9 cellular contexts compared by ENCODE assay signal in the genomic region with DNA sequence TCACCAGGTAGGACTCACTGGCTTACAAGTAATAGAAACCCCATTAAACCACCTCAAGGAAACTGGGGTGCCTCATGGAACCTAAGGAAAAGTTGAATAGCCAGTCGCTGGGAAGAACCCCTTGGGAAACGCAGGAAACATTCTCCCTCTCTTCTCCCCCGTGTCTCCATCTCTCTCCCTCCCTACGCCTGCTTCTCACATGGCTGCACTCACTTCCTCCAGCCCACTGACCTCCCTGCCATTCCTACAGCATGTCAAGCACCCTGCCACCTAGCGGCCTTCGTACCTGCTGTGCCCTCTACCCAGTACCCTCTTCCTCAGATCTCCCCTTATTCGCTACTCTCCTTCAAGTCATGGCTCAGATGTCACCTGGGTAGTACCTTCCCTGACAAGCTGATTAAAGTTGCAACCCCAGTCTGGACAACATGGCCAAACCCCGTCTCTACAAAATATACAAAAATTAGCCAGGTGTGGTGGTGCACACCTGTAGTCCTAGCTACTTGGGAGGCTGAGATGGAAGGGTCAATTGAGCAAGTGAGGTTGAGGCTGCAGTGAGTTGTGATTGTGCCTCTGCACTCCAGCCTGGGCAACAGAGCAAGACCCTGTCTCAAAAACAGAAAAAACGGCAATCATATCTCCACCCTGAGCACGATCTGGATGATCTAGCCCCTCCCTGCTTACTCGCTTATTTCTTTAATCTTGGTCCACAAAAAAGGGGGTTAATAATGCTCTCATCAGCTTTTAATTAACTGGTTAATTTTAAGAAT. TPM values are rescaled to one million over a fixed set of nuclear protein-coding genes. Genes with fewer than 3 reads are reported as not detected.
DNase-seq lines count a peak whose midpoint lies in the region; ATAC-seq, FAIRE-seq and TF ChIP-seq lines count a peak whose summit lies in the region.
"Had no signal": no experiment of that assay in that cellular context is flagged by ENCODE, and none has a peak within 500 bp of the region (broad histone marks: within the 10 kb centered on the region; RNA-seq: fewer than 3 reads in every experiment).

No MANE protein-coding gene starts in this region.

- H2AFZ ChIP-seq in endothelial cell of umbilical vein (ENCODE audit: low read depth, low read length) = no peak overlapping the region

- POLR2A ChIA-PET in endothelial cell of umbilical vein (lab: Charles Lee) = no interaction called here

- H3K4me2 ChIP-seq in endothelial cell of umbilical vein (ENCODE audit: insufficient read depth, low read length) = no peak overlapping the region

- H3K27ac ChIP-seq in heart left ventricle (no peak overlapping the region), endothelial cell of umbilical vein (ENCODE audit: insufficient read depth, low read depth, low read length) (no peak overlapping the region), transverse colon (no peak overlapping the region)
- H3K27ac ChIP-seq: esophagus squamous epithelium had no signal

- CTCF ChIA-PET in endothelial cell of umbilical vein (lab: Charles Lee) = interaction anchor here (0.6 to 2.2 kb wide), 6 partner anchors 42 to 112 kb away, joined by 3 to 10 read pairs (median 6); a partner anchor contains a TSS

- BruUV-seq in endothelial cell of umbilical vein (replicated peaks; lab: Mats Ljungman, UMichigan) = no TSS peak

- H4K20me1 ChIP-seq in endothelial cell of umbilical vein (replicated peaks; ENCODE audit: control insufficient read depth, extremely low read depth, insufficient read depth, low read length) = no peaks in the 10 kb centered on the region

- DNase-seq in cardiac septum (ENCODE audit: low spot score) (peak; percentile 53), heart left ventricle (no peak), NCI-H526 (lab: John Stamatoyannopoulos, UW) (peak; percentile 36 to 62), endothelial cell of umbilical vein (ENCODE audit: low read depth, low spot score) (no peak), transverse colon (peak; percentile 33), NCI-H345 treated with DMSO at 0.1 percent for 48 hours (lab: John Stamatoyannopoulos, UW; ENCODE audit: unreplicated experiment) (no peak), HPDE6-E6E7 (ENCODE audit: extremely low spot score) (no peak)
- DNase-seq: esophagus squamous epithelium had no signal

- in situ Hi-C loops in transverse colon (cut with MboI; ENCODE audit: low pct_ligation_motif_present in 1 of 4, low pct_unique_long_range_greater_than_20kb in 1 of 4, low sequenced_read_pairs in 3 of 4) = loop anchor here in 3 of 4 donors (5.0 to 10.0 kb wide), 3 partner anchors 45 to 127 kb away; no protein-coding TSS in a partner anchor

- dilution Hi-C loops in endothelial cell of umbilical vein (cut with MboI; ENCODE audit: extremely low pct_ligation_motif_present, low sequenced_read_pairs) = no loop called here

- H3K9ac ChIP-seq in endothelial cell of umbilical vein (replicated peaks; ENCODE audit: extremely low read depth, insufficient read depth, low read length) = no peak overlapping the region

- no peaks in the 10 kb centered on the region for H3K9me1 ChIP-seq in endothelial cell of umbilical vein (replicated peaks; ENCODE audit: control insufficient read depth, extremely low read depth, insufficient read depth, low read length)

- H3K9me3 ChIP-seq in heart left ventricle (no peaks in the 10 kb centered on the region), endothelial cell of umbilical vein (replicated peaks; ENCODE audit: control insufficient read depth, insufficient read depth, low read length) (no peaks in the 10 kb centered on the region), transverse colon (no peaks in the 10 kb centered on the region)
- H3K9me3 ChIP-seq: esophagus squamous epithelium had no signal

- H3K27me3 ChIP-seq in heart left ventricle (peaks cover 0 to 21% (median 4%) of the 10 kb centered on the region in 9 donors), endothelial cell of umbilical vein (ENCODE audit: control insufficient read depth in 2 of 2, insufficient read depth in 2 of 2, low read length in 2 of 2) (peaks cover 9 to 11% of the 10 kb centered on the region in 2 experiments), transverse colon (peaks cover 13% of the 10 kb centered on the region)

- H3K4me1 ChIP-seq in heart left ventricle = no peaks in the 10 kb centered on the region
- H3K4me1 ChIP-seq in endothelial cell of umbilical vein (ENCODE audit: control insufficient read depth, extremely low read depth, insufficient read depth, low read length) = no peaks in the 10 kb centered on the region
- H3K4me1 ChIP-seq in transverse colon = no peaks in the 10 kb centered on the region
- H3K4me1 ChIP-seq: esophagus squamous epithelium had no signal

- WGBS in heart left ventricle, 4 donors = 46 to 55% (median 48%) methylated on average over 11 of the region's 11 CpGs
- WGBS in transverse colon (ENCODE audit: low coverage in 1 of 2), 2 donors = 40% methylated on average over 11 of the region's 11 CpGs; no CpG with 5 or more reads in 1 of the 2 donors

- TF ChIP-seq POLR2A in heart left ventricle (IDR thresholded peaks at IDR 0.05) = no peak
- TF ChIP-seq POLR2A in endothelial cell of umbilical vein (IDR thresholded peaks at IDR 0.05; ENCODE audit: low read depth, low read length) = no peak
- TF ChIP-seq POLR2A in transverse colon (IDR thresholded peaks at IDR 0.05) = no peak

- no peak for ATAC-seq in heart left ventricle
- ATAC-seq in HG03280 (IDR thresholded peaks at IDR 0.05; ENCODE audit: unreplicated experiment) = no peak

- no peak for FAIRE-seq in endothelial cell of umbilical vein (lab: Jason Lieb, UNC)

- no peak overlapping the region for H3K4me3 ChIP-seq in heart left ventricle
- H3K4me3 ChIP-seq in endothelial cell of umbilical vein (replicated peaks in 1 of 3; ENCODE audit: insufficient read depth in 1 of 3, low read depth in 1 of 3, low read length in 3 of 3) = no peak overlapping the region
- H3K4me3 ChIP-seq in transverse colon = no peak overlapping the region
- H3K4me3 ChIP-seq: esophagus squamous epithelium had no signal

- H3K36me3 ChIP-seq in heart left ventricle (no peaks in the 10 kb centered on the region), endothelial cell of umbilical vein (ENCODE audit: control insufficient read depth in 2 of 2, extremely low read depth in 1 of 2, insufficient read depth in 2 of 2, low read length in 2 of 2) (no peaks in the 10 kb centered on the region), transverse colon (no peaks in the 10 kb centered on the region)
- H3K36me3 ChIP-seq: esophagus squamous epithelium had no signal

- intact Hi-C loops in cardiac septum (cut with DNase I) (loop anchor here (2.0 kb wide), 3 partner anchors 49 to 125 kb away; no protein-coding TSS in a partner anchor), heart left ventricle (cut with DNase I) (loop anchor here (2.0 to 5.0 kb wide), 9 partner anchors 47 to 125 kb away; no protein-coding TSS in a partner anchor), endothelial cell of umbilical vein (cut with micrococcal nuclease) (loop anchor here (2.0 kb wide), 1 partner anchor 375 kb away; no protein-coding TSS in a partner anchor), transverse colon (cut with DNase I; ENCODE audit: low total_unique reads) (loop anchor here (10.0 kb wide), 1 partner anchor 115 kb away; no protein-coding TSS in a partner anchor)

- peak in 2 of 12 donors; percentile 9 to 20 for TF ChIP-seq CTCF in heart left ventricle (IDR thresholded peaks at IDR 0.05)
- TF ChIP-seq CTCF in endothelial cell of umbilical vein (IDR thresholded peaks at IDR 0.05; ENCODE audit: extremely low read depth in 1 of 2, insufficient read depth in 1 of 2, low read depth in 1 of 2, low read length in 2 of 2) = peak; percentile 8 to 34
- TF ChIP-seq CTCF in transverse colon (IDR thresholded peaks at IDR 0.05) = peak in 3 of 5 experiments; percentile 14 to 19 (median 14)

- no peak for TF ChIP-seq EP300 in transverse colon (IDR thresholded peaks at IDR 0.05; ENCODE audit: low read depth)

- no peaks in the 10 kb centered on the region for H3K79me2 ChIP-seq in endothelial cell of umbilical vein (ENCODE audit: control insufficient read depth, insufficient read depth, low read length)

TF ChIP-seq in endothelial cell of umbilical vein, 7 proteins besides CTCF, POLR2A, EP300 and RAD21:
- no peak for TF ChIP-seq MYC (IDR thresholded peaks at IDR 0.05; ENCODE audit: low read depth, low read length)

RNA-seq across cellular contexts. Expression of a gene that starts 6.4 kb away (rescaled TPM):
- total RNA-seq in cardiac septum (2.6 TPM), heart left ventricle (1 to 10 TPM; 1.2 to 3.2 (median 2.4) TPM), endothelial cell of umbilical vein (0.14 and 0.22 TPM in 2 replicates), transverse colon (1 to 10 TPM in 3 of 4 donors, under 1 TPM in 1; 1.00 to 4.3 (median 3.0) TPM)
- polyA plus RNA-seq in heart left ventricle (1 to 10 TPM in 1 of 2 donors, under 1 TPM in 1; 0.50 to 1.2 TPM), endothelial cell of umbilical vein (0.06 and 0.11 TPM in 2 replicates)
- polyA plus RNA-seq in endothelial cell of umbilical vein (2011; cell fraction: cytosol; rRNA removed) = 0.04 and 0.08 TPM in 2 replicates
- polyA plus RNA-seq in endothelial cell of umbilical vein (2011; cell fraction: nucleus; rRNA removed) = 0.04 and 0.10 TPM in 2 replicates
- polyA plus RNA-seq in endothelial cell of umbilical vein (2012) = 0.08 and 0.42 TPM in 2 replicates
- 0.19 TPM in 1 of 2 replicates, not detected in the other for polyA minus RNA-seq in endothelial cell of umbilical vein
- polyA minus RNA-seq in endothelial cell of umbilical vein (2011; cell fraction: cytosol; rRNA and poly(A)+ RNA removed) = not detected
- 0.48 TPM in 1 of 2 replicates, not detected in the other for polyA minus RNA-seq in endothelial cell of umbilical vein (2011; cell fraction: nucleus; rRNA and poly(A)+ RNA removed)

Comparison
In these comparisons a context has a peak if more than half of its experiments do, and no peak if none do; other contexts are left out.
1. DNase-seq: peak in cardiac septum (single experiment), NCI-H526 (2 of 2) and transverse colon (single experiment); none in heart left ventricle (0 of 5), endothelial cell of umbilical vein (single experiment), NCI-H345 treated with DMSO at 0.1 percent for 48 hours (single experiment) and HPDE6-E6E7 (single experiment).